ENCODE assay signal across 12 cellular contexts in the genomic region with DNA sequence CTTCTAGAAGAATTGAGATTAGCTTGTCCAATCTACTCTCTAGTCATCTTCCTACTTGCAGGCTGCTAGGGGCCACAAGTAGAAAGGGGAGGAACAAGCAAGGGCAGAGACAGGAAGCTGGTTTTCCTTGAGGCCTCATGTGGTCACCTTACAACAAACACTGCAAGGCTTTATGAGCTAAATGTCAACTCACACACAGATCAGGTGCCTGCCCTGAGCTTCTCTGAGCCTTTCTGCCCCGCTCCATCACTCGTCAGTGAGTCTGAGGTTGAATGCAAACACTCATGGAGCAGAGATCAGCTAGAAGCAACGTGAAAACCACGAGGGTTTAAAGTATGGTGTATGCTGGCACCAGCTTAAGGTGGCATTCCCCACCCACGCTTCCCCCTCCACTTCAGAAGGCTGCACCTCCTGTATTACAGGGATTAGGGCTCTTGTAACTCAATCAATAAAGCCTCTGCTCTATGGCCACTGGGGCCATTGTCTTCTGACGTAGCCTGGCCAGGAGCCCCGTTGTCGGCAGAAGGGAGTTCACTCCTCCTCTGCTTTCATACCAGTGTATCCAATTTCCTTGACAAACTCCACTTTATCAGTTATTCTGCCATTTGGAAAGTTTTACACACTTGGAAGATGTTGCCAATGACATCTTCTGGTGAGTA. TPM values are rescaled to one million over a fixed set of nuclear protein-coding genes. Genes with fewer than 3 reads are reported as not detected.
A peak's percentile ranks its signal among the peaks of the same experiment; 100 is the strongest.
DNase-seq lines count a peak whose midpoint lies in the region; ATAC-seq and TF ChIP-seq lines count a peak whose summit lies in the region.
"Had no signal": no experiment of that assay in that cellular context is flagged by ENCODE, and none has a peak within 500 bp of the region (broad histone marks: within the 10 kb centered on the region; RNA-seq: fewer than 3 reads in every experiment).

No MANE protein-coding gene starts in this region.

- no peaks in the 10 kb centered on the region for H3K36me3 ChIP-seq in smooth muscle cell (ENCODE audit: low read depth)

- no peaks in the 10 kb centered on the region for H3K4me1 ChIP-seq in smooth muscle cell (ENCODE audit: low read depth)

- H3K9me3 Mint-ChIP-seq in activated CD4-positive, alpha-beta T cell treated with anti-CD3 and anti-CD28 coated beads, Interleukin-2, amount 10 ng/mL, durations not matched to agents 24 days and 14 days = peaks cover 3% of the 10 kb centered on the region

- no peak for TF ChIP-seq CTCF in VCaP (conservative IDR thresholded peaks at IDR 0.05)
- TF ChIP-seq CTCF in smooth muscle cell (IDR thresholded peaks at IDR 0.05; ENCODE audit: borderline replicate concordance, insufficient read depth, poor library complexity, severe bottlenecking) = no peak

- H3K9me3 ChIP-seq in smooth muscle cell (replicated peaks; ENCODE audit: low read depth) = no peaks in the 10 kb centered on the region

- no peak overlapping the region for H3K4me3 ChIP-seq in smooth muscle cell

- no peaks in the 10 kb centered on the region for H3K27me3 ChIP-seq in smooth muscle cell (ENCODE audit: low read depth)

- H3K4me2 ChIP-seq in smooth muscle cell = peak overlapping the region; percentile 4

- H3K27ac Mint-ChIP-seq in activated CD4-positive, alpha-beta T cell treated with anti-CD3 and anti-CD28 coated beads, Interleukin-2, amount 10 ng/mL, durations not matched to agents 24 days and 14 days = peak overlapping the region; percentile 11

- DNase-seq in activated CD4-positive, alpha-beta T cell treated with anti-CD3 and anti-CD28 coated beads, Interleukin-2, amount 10 ng/mL, durations not matched to agents 24 days and 14 days = peak; percentile 66
- no peak for DNase-seq in activated CD4-positive, alpha-beta T cell treated with anti-CD3 and anti-CD28 coated beads, Interleukin-2, amount 50 U/mL, for 4 hours
- DNase-seq in smooth muscle cell (lab: John Stamatoyannopoulos, UW; ENCODE audit: unreplicated experiment) (no peak), SHP77 treated with DMSO at 0.1 percent for 48 hours (lab: John Stamatoyannopoulos, UW) (no peak), T-helper 9 cell (no peak)
- DNase-seq: foreskin fibroblast, NCI-H2081, SW 1271 had no signal

- H2AFZ ChIP-seq in smooth muscle cell (ENCODE audit: low read depth) = no peak overlapping the region

- intact Hi-C loops in activated CD4-positive, alpha-beta T cell treated with anti-CD3 and anti-CD28 coated beads, Interleukin-2, amount 10 ng/mL, durations not matched to agents 24 days and 14 days (cut with micrococcal nuclease) = no loop called here

- H3F3A ChIP-seq in smooth muscle cell (ENCODE audit: low read depth) = peaks cover 14% of the 10 kb centered on the region

- H3K27ac ChIP-seq in VCaP (peak overlapping the region; percentile 23; the same call in 1 of the 2 replicates), smooth muscle cell (ENCODE audit: low read depth) (no peak overlapping the region)

- H3K4me3 Mint-ChIP-seq in activated CD4-positive, alpha-beta T cell treated with anti-CD3 and anti-CD28 coated beads, Interleukin-2, amount 10 ng/mL, durations not matched to agents 24 days and 14 days = no peak overlapping the region

- peaks cover 2% of the 10 kb centered on the region for H3K27me3 Mint-ChIP-seq in activated CD4-positive, alpha-beta T cell treated with anti-CD3 and anti-CD28 coated beads, Interleukin-2, amount 10 ng/mL, durations not matched to agents 24 days and 14 days

- no peaks in the 10 kb centered on the region for H3K36me3 Mint-ChIP-seq in activated CD4-positive, alpha-beta T cell treated with anti-CD3 and anti-CD28 coated beads, Interleukin-2, amount 10 ng/mL, durations not matched to agents 24 days and 14 days (ENCODE audit: low read depth)

- H3K79me2 ChIP-seq in smooth muscle cell (ENCODE audit: low read depth) = no peaks in the 10 kb centered on the region

- no peaks in the 10 kb centered on the region for H4K20me1 ChIP-seq in smooth muscle cell (ENCODE audit: low read depth)

- no peak overlapping the region for H3K9ac ChIP-seq in smooth muscle cell (ENCODE audit: low read depth)

- H3K4me1 Mint-ChIP-seq in activated CD4-positive, alpha-beta T cell treated with anti-CD3 and anti-CD28 coated beads, Interleukin-2, amount 10 ng/mL, durations not matched to agents 24 days and 14 days = peaks cover 6% of the 10 kb centered on the region

- WGBS in smooth muscle cell (ENCODE audit: low lambda C conversion rate) = 40% methylated on average over 8 of the region's 8 CpGs

- ATAC-seq in HG03442 (IDR thresholded peaks at IDR 0.05; ENCODE audit: unreplicated experiment) (peak; percentile 82), HG02759 (IDR thresholded peaks at IDR 0.05; ENCODE audit: unreplicated experiment) (no peak)

RNA-seq across cellular contexts. Expression of gene CRYGC, which starts 5.4 kb away (rescaled TPM):
- total RNA-seq in activated CD4-positive, alpha-beta T cell treated with anti-CD3 and anti-CD28 coated beads, Interleukin-2, amount 10 ng/mL, durations not matched to agents 24 days and 14 days = not detected in 2 replicates
- not detected in 2 replicates for total RNA-seq in smooth muscle cell
- not detected in 2 replicates for polyA plus RNA-seq in smooth muscle cell
- total RNA-seq: lung microvascular endothelial cell had no signal

RNA-seq across cellular contexts. Expression of gene CRYGD, which starts 10.7 kb away (rescaled TPM):
- total RNA-seq in activated CD4-positive, alpha-beta T cell treated with anti-CD3 and anti-CD28 coated beads, Interleukin-2, amount 10 ng/mL, durations not matched to agents 24 days and 14 days = not detected in 2 replicates
- total RNA-seq in smooth muscle cell = not detected in 2 replicates
- not detected in 2 replicates for polyA plus RNA-seq in smooth muscle cell
- total RNA-seq: lung microvascular endothelial cell had no signal

RNA-seq across cellular contexts. Expression of gene CRYGB, which starts 10.9 kb away (rescaled TPM):
- not detected in 2 replicates for total RNA-seq in activated CD4-positive, alpha-beta T cell treated with anti-CD3 and anti-CD28 coated beads, Interleukin-2, amount 10 ng/mL, durations not matched to agents 24 days and 14 days
- not detected in 2 replicates for total RNA-seq in smooth muscle cell
- not detected in 2 replicates for polyA plus RNA-seq in smooth muscle cell
- total RNA-seq: lung microvascular endothelial cell had no signal

RNA-seq across cellular contexts. Expression of gene CRYGA, which starts 28.3 kb away (rescaled TPM):
- total RNA-seq in activated CD4-positive, alpha-beta T cell treated with anti-CD3 and anti-CD28 coated beads, Interleukin-2, amount 10 ng/mL, durations not matched to agents 24 days and 14 days = not detected in 2 replicates
- total RNA-seq in smooth muscle cell = not detected in 2 replicates
- not detected in 2 replicates for polyA plus RNA-seq in smooth muscle cell
- total RNA-seq: lung microvascular endothelial cell had no signal

RNA-seq across cellular contexts. Expression of gene C2orf80, which starts 54.8 kb away (rescaled TPM):
- total RNA-seq in activated CD4-positive, alpha-beta T cell treated with anti-CD3 and anti-CD28 coated beads, Interleukin-2, amount 10 ng/mL, durations not matched to agents 24 days and 14 days = not detected in 2 replicates
- total RNA-seq in smooth muscle cell = not detected in 2 replicates
- not detected in 2 replicates for polyA plus RNA-seq in smooth muscle cell
- total RNA-seq: lung microvascular endothelial cell had no signal
